Comparison of ENCODE assay signal across 8 cellular contexts in the genomic region with DNA sequence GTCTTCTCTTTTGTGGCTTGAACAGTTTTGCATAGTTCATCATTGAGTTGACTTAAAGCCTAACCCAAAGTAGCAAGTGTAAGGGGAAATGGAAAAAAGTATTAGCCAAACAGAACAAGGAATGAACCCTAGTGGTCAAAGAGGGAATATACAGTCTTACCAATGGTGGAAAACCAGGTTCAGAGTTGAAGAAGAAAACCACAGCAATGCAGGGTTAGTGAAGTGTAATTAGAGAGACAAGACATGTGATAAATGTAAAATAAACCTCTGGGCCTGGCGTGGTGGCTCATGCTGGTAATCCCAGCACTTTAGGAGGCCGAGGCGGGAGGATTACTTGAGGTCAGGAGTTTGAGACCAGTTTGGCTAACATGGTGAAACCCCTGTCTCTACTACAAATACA. TPM values are rescaled to one million over a fixed set of nuclear protein-coding genes. Genes with fewer than 3 reads are reported as not detected.
A peak's percentile ranks its signal among the peaks of the same experiment; 100 is the strongest.
DNase-seq lines count a peak whose midpoint lies in the region; ATAC-seq and TF ChIP-seq lines count a peak whose summit lies in the region.

No MANE protein-coding gene starts in this region.

- in situ Hi-C loops in T47D (cut with HindIII; ENCODE audit: low pct_unique_long_range_greater_than_20kb, low sequenced_read_pairs): no loop called here

- no peak overlapping the region for H3K4me2 ChIP-seq in parathyroid adenoma (ENCODE audit: low read length)

- no peaks in the 10 kb centered on the region for H3K36me3 Mint-ChIP-seq in activated naive CD8-positive, alpha-beta T cell treated with anti-CD3 and anti-CD28 coated beads for 36 hours

- H3K27me3 Mint-ChIP-seq in activated naive CD8-positive, alpha-beta T cell treated with anti-CD3 and anti-CD28 coated beads for 36 hours: no peaks in the 10 kb centered on the region

- H3K4me3 ChIP-seq in BE2C (ENCODE audit: low read depth, low read length) (no peak overlapping the region), parathyroid adenoma (ENCODE audit: low read depth, low read length) (no peak overlapping the region)

- H3K27ac ChIP-seq in parathyroid adenoma: no peak overlapping the region

- peak; percentile 51 for TF ChIP-seq CTCF in BE2C (IDR thresholded peaks at IDR 0.05; ENCODE audit: low read depth, low read length)
- peak; percentile 36 for TF ChIP-seq CTCF in parathyroid adenoma (IDR thresholded peaks at IDR 0.05)

- ATAC-seq in GM19455 (IDR thresholded peaks at IDR 0.05; ENCODE audit: unreplicated experiment) (peak; percentile 77), GM19452 (IDR thresholded peaks at IDR 0.05; ENCODE audit: unreplicated experiment) (no peak)

- no peak overlapping the region for H3K27ac Mint-ChIP-seq in activated naive CD8-positive, alpha-beta T cell treated with anti-CD3 and anti-CD28 coated beads for 36 hours

- H3K4me1 Mint-ChIP-seq in activated naive CD8-positive, alpha-beta T cell treated with anti-CD3 and anti-CD28 coated beads for 36 hours: peaks cover 4% of the 10 kb centered on the region

- no peak overlapping the region for H3K4me3 Mint-ChIP-seq in activated naive CD8-positive, alpha-beta T cell treated with anti-CD3 and anti-CD28 coated beads for 36 hours

- no peak for DNase-seq in BE2C
- DNase-seq in Kasumi-1 (lab: John Stamatoyannopoulos, UW): peak; percentile 67 to 86
- peak; percentile 19 to 39 for DNase-seq in T47D (ENCODE audit: low read depth in 1 of 2, low spot score in 1 of 2)
- no peak for DNase-seq in activated naive CD8-positive, alpha-beta T cell treated with anti-CD3 and anti-CD28 coated beads for 36 hours
- DNase-seq in NCI-H128 (lab: John Stamatoyannopoulos, UW; ENCODE audit: unreplicated experiment): no peak

- H3K4me1 ChIP-seq in BE2C (no peaks in the 10 kb centered on the region), parathyroid adenoma (no peaks in the 10 kb centered on the region)

- no peak overlapping the region for H2AFZ ChIP-seq in parathyroid adenoma

- no peaks in the 10 kb centered on the region for H3K9me3 ChIP-seq in BE2C
- no peaks in the 10 kb centered on the region for H3K9me3 ChIP-seq in parathyroid adenoma (ENCODE audit: control insufficient read depth, low read length)

- no peaks in the 10 kb centered on the region for H3K79me2 ChIP-seq in parathyroid adenoma

- no peaks in the 10 kb centered on the region for H3K9me3 Mint-ChIP-seq in activated naive CD8-positive, alpha-beta T cell treated with anti-CD3 and anti-CD28 coated beads for 36 hours

- no peak overlapping the region for H3K9ac ChIP-seq in parathyroid adenoma

- no peaks in the 10 kb centered on the region for H3K27me3 ChIP-seq in BE2C
- no peaks in the 10 kb centered on the region for H3K27me3 ChIP-seq in parathyroid adenoma (ENCODE audit: control insufficient read depth, insufficient read depth, low read length)

- H3K36me3 ChIP-seq in BE2C (no peaks in the 10 kb centered on the region), parathyroid adenoma (ENCODE audit: control insufficient read depth, insufficient read depth, low read length) (no peaks in the 10 kb centered on the region)

RNA-seq across cellular contexts. Expression of gene TTN, which starts 2.4 kb away (rescaled TPM):
- 0.08 TPM for polyA plus RNA-seq in BE2C (2012; ENCODE audit: insufficient read depth, insufficient read length, low read depth)
- 1 to 10 TPM; 1.8 to 2.2 TPM for total RNA-seq in activated naive CD8-positive, alpha-beta T cell treated with anti-CD3 and anti-CD28 coated beads for 36 hours

Comparison
In these comparisons a context has a peak if more than half of its experiments do, and no peak if none do; other contexts are left out.
1. DNase-seq: peak in Kasumi-1 (2 of 2) and T47D (2 of 2); none in BE2C (single experiment), activated naive CD8-positive, alpha-beta T cell treated with anti-CD3 and anti-CD28 coated beads for 36 hours (single experiment) and NCI-H128 (single experiment).